ENCODE assay signal across 19 cellular contexts in the genomic region with DNA sequence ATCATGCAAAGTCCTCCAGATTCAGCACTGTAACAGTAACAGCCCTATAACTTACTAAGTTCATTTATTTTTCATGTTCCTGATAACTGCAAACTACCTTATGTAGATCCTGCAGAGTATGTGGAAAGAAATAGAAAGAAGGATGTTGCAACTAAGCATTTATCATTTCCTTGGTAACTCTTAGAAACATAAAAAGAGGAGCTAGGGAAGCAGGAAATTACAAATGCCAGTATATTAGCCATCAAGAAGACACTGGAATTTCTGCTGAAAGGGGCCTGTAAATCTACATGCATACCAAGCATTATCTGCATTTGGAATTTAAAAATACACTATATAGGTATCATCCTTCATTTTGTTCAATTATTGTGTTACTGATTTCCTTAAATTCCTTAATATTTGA.
"Had no signal": no experiment of that assay in that cellular context is flagged by ENCODE, and none has a peak within 500 bp of the region (broad histone marks: within the 10 kb centered on the region; RNA-seq: fewer than 3 reads in every experiment).

No MANE protein-coding gene starts in this region.

- H3K9me3 ChIP-seq: prostate gland, sigmoid colon, thoracic aorta had no signal

- H3K4me3 Mint-ChIP-seq: activated CD4-positive, alpha-beta T cell treated with anti-CD3 and anti-CD28 coated beads, Interleukin-2, amount 10 ng/mL, durations not matched to agents 24 days and 14 days; activated T-cell treated with anti-CD3 and anti-CD28 coated beads, Interleukin-2, amount 50 U/mL, for 72 hours; brain; central memory CD8-positive, alpha-beta T cell; neural crest cell; stimulated activated effector memory CD8-positive, alpha-beta T cell treated with anti-CD3 and anti-CD28 coated beads, Interleukin-12 subunit alpha, Interleukin-12 subunit beta, amount 100 ng/mL, for 72 hours had no signal

- H3K36me3 ChIP-seq: prostate gland, sigmoid colon, thoracic aorta had no signal

- H3K4me3 ChIP-seq: lung, prostate gland, sigmoid colon, thoracic aorta had no signal

- H3K27me3 ChIP-seq: sigmoid colon had no signal

- DNase-seq: activated CD4-positive, alpha-beta T cell treated with anti-CD3 and anti-CD28 coated beads, Interleukin-2, amount 10 ng/mL, durations not matched to agents 24 days and 14 days; activated CD4-positive, CD25-positive, alpha-beta regulatory T cell; activated CD8-positive, alpha-beta memory T cell treated with anti-CD3 and anti-CD28 coated beads, Interleukin-2, amount 50 U/mL, for 48 hours; activated gamma-delta T cell; activated T-cell treated with anti-CD3 and anti-CD28 coated beads, Interleukin-2, amount 50 U/mL, for 72 hours; amygdala; effector memory CD4-positive, alpha-beta T cell; sigmoid colon; stimulated activated CD4-positive, alpha-beta T cell treated with anti-CD3 and anti-CD28 coated beads, Interleukin-12 subunit alpha, Interleukin-12 subunit beta, amount 100 ng/mL, for 4 hours; stimulated activated CD4-positive, alpha-beta T cell treated with anti-CD3 and anti-CD28 coated beads, Interleukin-2, amount 100 ng/mL, for 24 hours had no signal

- H3K4me1 Mint-ChIP-seq: activated CD4-positive, alpha-beta T cell treated with anti-CD3 and anti-CD28 coated beads, Interleukin-2, amount 10 ng/mL, durations not matched to agents 24 days and 14 days; central memory CD8-positive, alpha-beta T cell; neural crest cell; stimulated activated effector memory CD8-positive, alpha-beta T cell treated with anti-CD3 and anti-CD28 coated beads, Interleukin-12 subunit alpha, Interleukin-12 subunit beta, amount 100 ng/mL, for 72 hours had no signal

- H3K27ac Mint-ChIP-seq: activated CD4-positive, alpha-beta T cell treated with anti-CD3 and anti-CD28 coated beads, Interleukin-2, amount 10 ng/mL, durations not matched to agents 24 days and 14 days; activated naive CD4-positive, alpha-beta T cell treated with anti-CD3 and anti-CD28 coated beads, Interleukin-2, amount 50 U/mL, for 72 hours; activated T-cell treated with anti-CD3 and anti-CD28 coated beads, Interleukin-2, amount 50 U/mL, for 72 hours; brain; stimulated activated effector memory CD8-positive, alpha-beta T cell treated with anti-CD3 and anti-CD28 coated beads, Interleukin-12 subunit alpha, Interleukin-12 subunit beta, amount 100 ng/mL, for 72 hours had no signal

- H3K36me3 Mint-ChIP-seq: activated naive CD4-positive, alpha-beta T cell treated with anti-CD3 and anti-CD28 coated beads, Interleukin-2, amount 50 U/mL, for 72 hours; brain; stimulated activated effector memory CD8-positive, alpha-beta T cell treated with anti-CD3 and anti-CD28 coated beads, Interleukin-12 subunit alpha, Interleukin-12 subunit beta, amount 100 ng/mL, for 72 hours had no signal

- H3K4me1 ChIP-seq: prostate gland, sigmoid colon had no signal

- H3K27ac ChIP-seq: epithelial cell of prostate, prostate gland, sigmoid colon, thoracic aorta had no signal

- H3K9me3 Mint-ChIP-seq: activated CD4-positive, alpha-beta T cell treated with anti-CD3 and anti-CD28 coated beads, Interleukin-2, amount 10 ng/mL, durations not matched to agents 24 days and 14 days; activated naive CD4-positive, alpha-beta T cell treated with anti-CD3 and anti-CD28 coated beads, Interleukin-2, amount 50 U/mL, for 72 hours; activated T-cell treated with anti-CD3 and anti-CD28 coated beads, Interleukin-2, amount 50 U/mL, for 72 hours; central memory CD8-positive, alpha-beta T cell; neural crest cell had no signal
